ENCODE assay signal across 12 cellular contexts in genomic region chr2:212939777-212940531, GRCh38.
DNase-seq lines count a peak whose midpoint lies in the region; ATAC-seq lines count a peak whose summit lies in the region.
"Had no signal": no experiment of that assay in that cellular context is flagged by ENCODE, and none has a peak within 500 bp of the region (broad histone marks: within the 10 kb centered on the region; RNA-seq: fewer than 3 reads in every experiment).

No MANE protein-coding gene starts in this region.

- H3K27ac ChIP-seq in iPS-20b (ENCODE audit: low read length), result no peak overlapping the region

- peaks cover 21% of the 10 kb centered on the region; the same call in 1 of the 2 replicates for H3K4me1 ChIP-seq in iPS-20b (ENCODE audit: insufficient read depth, low read length)

- no peaks in the 10 kb centered on the region for H3K9me3 ChIP-seq in iPS-20b (ENCODE audit: insufficient read depth, low read depth, low read length)

- H3K9ac ChIP-seq in iPS-20b (ENCODE audit: low read depth, low read length), result peak overlapping the region; percentile 21; the same call in 1 of the 2 replicates

- H3K4me3 ChIP-seq in iPS-20b (ENCODE audit: low read length), result peak overlapping the region; percentile 9; the same call in 1 of the 2 replicates

- H3K36me3 ChIP-seq in iPS-20b (ENCODE audit: insufficient read depth, low read depth, low read length), result no peaks in the 10 kb centered on the region

- no peaks in the 10 kb centered on the region for H3K27me3 ChIP-seq in iPS-20b (ENCODE audit: insufficient read depth, low read length)

- ATAC-seq in GM21786 (IDR thresholded peaks at IDR 0.05; ENCODE audit: unreplicated experiment) (no peak), HG03045 (IDR thresholded peaks at IDR 0.05; ENCODE audit: unreplicated experiment) (no peak)
- ATAC-seq: naive thymus-derived CD4-positive, alpha-beta T cell had no signal

- DNase-seq in NCI-H187 treated with DMSO at 0.1 percent for 48 hours (lab: John Stamatoyannopoulos, UW), result peak; percentile 15
- no peak for DNase-seq in NCI-H187 (lab: John Stamatoyannopoulos, UW)
- peak; percentile 96 for DNase-seq in NCI-H774 (lab: John Stamatoyannopoulos, UW)
- peak; percentile 54 for DNase-seq in ureter (ENCODE audit: low spot score)
- DNase-seq in KG1 (lab: John Stamatoyannopoulos, UW), result no peak
- DNase-seq: activated effector memory CD4-positive, alpha-beta T cell treated with Interleukin-2 at 50 U/mL for 16 hours; central memory CD4-positive, alpha-beta T cell; HFFc6; naive thymus-derived CD4-positive, alpha-beta T cell had no signal

Comparison
In these comparisons a context has a peak if more than half of its experiments do, and no peak if none do; other contexts are left out.
1. DNase-seq: peak in NCI-H187 treated with DMSO at 0.1 percent for 48 hours (single experiment), NCI-H774 (single experiment) and ureter (single experiment); none in NCI-H187 (0 of 2) and KG1 (single experiment).